In the genomic region with DNA sequence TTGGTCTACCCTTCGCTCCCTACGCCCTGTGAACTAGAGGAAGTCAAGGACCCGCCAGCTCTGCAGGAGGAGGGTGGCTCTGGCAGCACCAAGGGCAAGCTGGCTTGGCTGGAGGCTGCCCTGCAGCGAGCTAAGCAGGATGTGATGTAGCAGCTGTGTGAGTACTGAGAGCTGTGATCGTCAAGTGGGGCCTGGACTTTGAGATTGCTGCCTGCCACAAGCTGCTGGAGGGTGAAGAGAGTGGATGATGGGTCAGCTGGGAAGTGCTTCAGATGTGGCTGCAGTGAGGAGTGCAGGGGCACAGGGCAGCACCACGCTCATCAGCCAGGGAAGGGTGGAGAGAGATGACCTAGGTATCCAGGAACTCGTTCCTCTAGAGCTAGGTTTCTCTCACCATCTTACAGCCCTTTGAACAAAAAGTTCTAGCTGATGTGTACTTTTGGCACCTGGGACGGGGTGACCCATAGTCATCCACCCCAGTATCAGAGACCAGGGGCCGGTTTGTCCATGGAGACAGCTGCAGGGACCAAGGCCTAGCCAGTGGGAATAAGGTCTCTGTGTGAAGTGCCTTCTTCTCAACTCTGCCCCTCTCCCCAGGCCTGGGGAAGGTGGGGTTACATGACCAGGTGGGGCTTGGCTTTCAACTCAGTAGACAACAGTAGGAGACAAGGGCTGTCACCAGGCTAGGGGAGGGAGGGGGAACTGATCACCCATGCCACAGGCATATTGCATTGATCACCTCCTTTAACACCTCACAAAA, we compare ENCODE assay signal across 16 cellular contexts. TPM values are rescaled to one million over a fixed set of nuclear protein-coding genes. Genes with fewer than 3 reads are reported as not detected.
DNase-seq lines count a peak whose midpoint lies in the region; ATAC-seq and TF ChIP-seq lines count a peak whose summit lies in the region.
"Had no signal": no experiment of that assay in that cellular context is flagged by ENCODE, and none has a peak within 500 bp of the region (broad histone marks: within the 10 kb centered on the region; RNA-seq: fewer than 3 reads in every experiment).

No MANE protein-coding gene starts in this region.

- TF ChIP-seq CTCF in CD14-positive monocyte (IDR thresholded peaks at IDR 0.05) (no peak), HCT116 (IDR thresholded peaks at IDR 0.05 in 2 of 3, conservative IDR thresholded peaks at IDR 0.05 in 1 of 3; ENCODE audit: borderline replicate concordance in 1 of 3, insufficient read depth in 1 of 3, low read depth in 2 of 3, low read length in 2 of 3) (no peak)

- H3K9me2 ChIP-seq in HCT116 (ENCODE audit: insufficient read depth), result no peaks in the 10 kb centered on the region

- BruUV-seq in HCT116 (replicated peaks; lab: Mats Ljungman, UMichigan), result no TSS peak

- peak overlapping the region; percentile 21 to 37 for H3K4me3 Mint-ChIP-seq in CD14-positive monocyte

- H3K9me3 ChIP-seq in HCT116 (ENCODE audit: control insufficient read depth in 1 of 2, insufficient read depth in 1 of 2, low read depth in 1 of 2, low read length in 2 of 2), result no peaks in the 10 kb centered on the region

- peaks cover 41 to 57% of the 10 kb centered on the region in 2 experiments for H3K4me1 ChIP-seq in HCT116 (ENCODE audit: control insufficient read depth in 1 of 2, insufficient read depth in 2 of 2, low read length in 2 of 2)

- H3K27ac Mint-ChIP-seq in CD14-positive monocyte, result peak overlapping the region in 1 of 7 donors; percentile 50
- H3K27ac Mint-ChIP-seq: WTC11 had no signal

- POLR2A ChIA-PET in HCT116 (lab: Charles Lee), result interaction anchor here (0.9 to 6.1 kb wide), 5 partner anchors 13 to 86 kb away, joined by 3 to 32 read pairs (median 6); a partner anchor contains a TSS

- H3K4me3 ChIP-seq in HCT116 (replicated peaks in 1 of 2; ENCODE audit: low read depth in 1 of 2, low read length in 2 of 2), result no peak overlapping the region

- peaks cover 19 to 43% (median 22%) of the 10 kb centered on the region in 3 donors for H3K27me3 Mint-ChIP-seq in CD14-positive monocyte (ENCODE audit: low read depth in 3 of 3)

- no peak overlapping the region for H3K27ac ChIP-seq in HCT116 (ENCODE audit: low read depth, low read length)

- H3K9me3 Mint-ChIP-seq in CD14-positive monocyte, result peaks cover 0 to 3% (median 0%) of the 10 kb centered on the region in 7 donors
- H3K9me3 Mint-ChIP-seq: WTC11 had no signal

- no peaks in the 10 kb centered on the region for H3K27me3 ChIP-seq in HCT116 (ENCODE audit: insufficient read depth, low read length)

- no peak for TF ChIP-seq RAD21 in HCT116 (IDR thresholded peaks at IDR 0.05; ENCODE audit: low read depth)

- ATAC-seq in HCT116 (no peak), HG03135 (IDR thresholded peaks at IDR 0.05; ENCODE audit: unreplicated experiment) (no peak)
- ATAC-seq: stimulated activated naive CD8-positive, alpha-beta T cell treated with anti-CD3 and anti-CD28 coated beads, Interleukin-15, Interleukin-2, amounts not matched to agents 100 U/mL and 50 U/mL, for 24 hours had no signal

- no peaks in the 10 kb centered on the region for H3K36me3 ChIP-seq in HCT116 (ENCODE audit: control insufficient read depth in 1 of 2, insufficient read depth in 2 of 2, low read length in 2 of 2)

- CTCF ChIA-PET in HCT116 (lab: Charles Lee), result interaction anchor here (0.7 to 5.1 kb wide), 12 partner anchors 15 to 1045 kb away, joined by 3 to 24 read pairs (median 6); no protein-coding TSS in a partner anchor

- no peak overlapping the region for H2AFZ ChIP-seq in HCT116 (ENCODE audit: low read depth, low read length, poor library complexity, severe bottlenecking)

- no peaks in the 10 kb centered on the region for H3K79me2 ChIP-seq in HCT116 (ENCODE audit: insufficient read depth, low read length)

- H3K9ac ChIP-seq in HCT116 (ENCODE audit: low read length), result peak overlapping the region; percentile 69; the same call in 1 of the 2 replicates

- H3K4me2 ChIP-seq in HCT116 (ENCODE audit: low read length), result peak overlapping the region; percentile 88

- RAD21 ChIA-PET in HCT116 (lab: Charles Lee; ENCODE audit: low non-redundant PET in 1 of 2, low total read pairs in 2 of 2, uncharacterized antibody in 2 of 2, unreplicated experiment in 2 of 2), result no interaction called here

- H3K36me3 Mint-ChIP-seq in CD14-positive monocyte, result no peaks in the 10 kb centered on the region
- H3K36me3 Mint-ChIP-seq: WTC11 had no signal

- TF ChIP-seq POLR2A in HCT116 (IDR thresholded peaks at IDR 0.05; ENCODE audit: borderline replicate concordance, extremely low read depth, insufficient read depth, insufficient read length), result no peak

- DNase-seq in CD14-positive monocyte (ENCODE audit: low spot score) (no peak), HCT116 (ENCODE audit: low read depth, low spot score) (no peak), SW480 (ENCODE audit: low spot score) (peak; percentile 62), mesenteric fat pad (ENCODE audit: low spot score) (peak; percentile 67), NCI-H146 treated with DMSO at 0.1 percent for 48 hours (lab: John Stamatoyannopoulos, UW; ENCODE audit: unreplicated experiment) (no peak), globus pallidus (ENCODE audit: low spot score) (no peak)
- DNase-seq in activated CD4-positive, alpha-beta T cell treated with anti-CD3 and anti-CD28 coated beads for 48 hours, result no peak
- DNase-seq: H7; midbrain; NCI-H1930; stimulated activated naive CD8-positive, alpha-beta T cell treated with anti-CD3 and anti-CD28 coated beads, Interleukin-15, Interleukin-2, amounts not matched to agents 100 U/mL and 50 U/mL, for 24 hours had no signal

- peaks cover 37% of the 10 kb centered on the region for H3K4me1 Mint-ChIP-seq in CD14-positive monocyte

- intact Hi-C loops in CD14-positive monocyte (cut with micrococcal nuclease), result loop anchor here in 1 of 2 donors (5.0 kb wide), 1 partner anchor 55 kb away; no protein-coding TSS in a partner anchor
- intact Hi-C loops in HCT116 (cut with micrococcal nuclease), result no loop called here

- no peaks in the 10 kb centered on the region for H4K20me1 ChIP-seq in HCT116 (ENCODE audit: insufficient read depth)

TF ChIP-seq in HCT116, 20 proteins besides CTCF, POLR2A, EP300 and RAD21:
- no peak for TF ChIP-seq JUND (IDR thresholded peaks at IDR 0.05)
- no peak for TF ChIP-seq EZH2phosphoT487 (IDR thresholded peaks at IDR 0.05; ENCODE audit: borderline replicate concordance)
- TF ChIP-seq, protein P1, sequence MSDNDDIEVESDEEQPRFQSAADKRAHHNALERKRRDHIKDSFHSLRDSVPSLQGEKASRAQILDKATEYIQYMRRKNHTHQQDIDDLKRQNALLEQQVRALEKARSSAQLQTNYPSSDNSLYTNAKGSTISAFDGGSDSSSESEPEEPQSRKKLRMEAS (IDR thresholded peaks at IDR 0.05), result no peak
- TF ChIP-seq, protein P2, sequence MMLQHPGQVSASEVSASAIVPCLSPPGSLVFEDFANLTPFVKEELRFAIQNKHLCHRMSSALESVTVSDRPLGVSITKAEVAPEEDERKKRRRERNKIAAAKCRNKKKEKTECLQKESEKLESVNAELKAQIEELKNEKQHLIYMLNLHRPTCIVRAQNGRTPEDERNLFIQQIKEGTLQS (IDR thresholded peaks at IDR 0.05), result no peak
TF ChIP-seq in HCT116: peak in this region for 0.

RNA-seq across cellular contexts. Expression of a gene that starts 3.2 kb away (rescaled TPM):
- polyA plus RNA-seq in CD14-positive monocyte, result not detected
- 1.5 TPM for total RNA-seq in HCT116 (2021; ENCODE audit: unreplicated experiment)
- polyA plus RNA-seq in HCT116 (2012), result 0.62 and 1.4 TPM in 2 replicates
- not detected for total RNA-seq in mesenteric fat pad
- total RNA-seq: cerebellum, endothelial cell of umbilical vein, H7 had no signal
- polyA plus RNA-seq: endothelial cell of umbilical vein had no signal

RNA-seq across cellular contexts. Expression of a gene that starts 13.7 kb away (rescaled TPM):
- polyA plus RNA-seq in CD14-positive monocyte, result not detected
- 0.84 TPM for total RNA-seq in HCT116 (2021; ENCODE audit: unreplicated experiment)
- polyA plus RNA-seq in HCT116 (2012), result 1.1 and 2.3 TPM in 2 replicates
- not detected for total RNA-seq in mesenteric fat pad
- total RNA-seq: cerebellum, endothelial cell of umbilical vein, H7, osteoblast had no signal
- polyA plus RNA-seq: endothelial cell of umbilical vein had no signal

RNA-seq across cellular contexts. Expression of a gene that starts 43.5 kb away (rescaled TPM):
- polyA plus RNA-seq in CD14-positive monocyte, result not detected
- total RNA-seq in HCT116 (2021; ENCODE audit: unreplicated experiment) (not detected), mesenteric fat pad (not detected)
- polyA plus RNA-seq in HCT116 (2012), result 0.29 and 0.30 TPM in 2 replicates
- total RNA-seq: cerebellum, endothelial cell of umbilical vein, osteoblast, WTC11 had no signal
- polyA plus RNA-seq: endothelial cell of umbilical vein had no signal

RNA-seq across cellular contexts. Expression of a gene that starts 44.6 kb away (rescaled TPM):
- polyA plus RNA-seq in CD14-positive monocyte, result 1 to 10 TPM in 1 of 2 donors, not detected in 1; 2.7 TPM
- 72.6 TPM for total RNA-seq in HCT116 (2021; ENCODE audit: unreplicated experiment)
- 96.4 and 207 TPM in 2 replicates for polyA plus RNA-seq in HCT116 (2012)
- 11.7 TPM for total RNA-seq in mesenteric fat pad
- total RNA-seq: cerebellum had no signal

Comparison
In these comparisons a context has a peak if more than half of its experiments do, and no peak if none do; other contexts are left out.
1. DNase-seq: peak in SW480 (single experiment) and mesenteric fat pad (single experiment); none in CD14-positive monocyte (single experiment), HCT116 (single experiment), NCI-H146 treated with DMSO at 0.1 percent for 48 hours (single experiment), globus pallidus (single experiment) and activated CD4-positive, alpha-beta T cell treated with anti-CD3 and anti-CD28 coated beads for 48 hours (single experiment).